1 cellular context compared by ENCODE assay signal in genomic region chr7:105012503-105013282, GRCh38.
TF ChIP-seq lines count a peak whose summit lies in the region.

No MANE protein-coding gene starts in this region.

TF ChIP-seq in A549, 52 proteins besides CTCF, POLR2A, EP300 and RAD21 (continued from another document):
- no peak for TF ChIP-seq HES2 (IDR thresholded peaks at IDR 0.05)
- TF ChIP-seq RNF2 (IDR thresholded peaks at IDR 0.05; ENCODE audit: borderline replicate concordance, low read depth), result no peak
- TF ChIP-seq MAFK (IDR thresholded peaks at IDR 0.05; ENCODE audit: partially characterized antibody), result no peak
- TF ChIP-seq RARB (CRISPR knock-in tag; IDR thresholded peaks at IDR 0.05), result peak; percentile 45
- no peak for TF ChIP-seq ZNF302 (CRISPR knock-in tag; IDR thresholded peaks at IDR 0.05)
- no peak for TF ChIP-seq ELK1 (IDR thresholded peaks at IDR 0.05; ENCODE audit: low read depth, low read length)
- TF ChIP-seq FOSB (CRISPR knock-in tag; IDR thresholded peaks at IDR 0.05), result peak; percentile 54
- TF ChIP-seq SMC3 (IDR thresholded peaks at IDR 0.05), result 0 out of 3 replicates have a peak, but pooled peaks have one; percentile 13
- TF ChIP-seq E2F6 (IDR thresholded peaks at IDR 0.05; ENCODE audit: borderline replicate concordance, low read depth), result no peak
- TF ChIP-seq RFX5 (IDR thresholded peaks at IDR 0.05), result peak; percentile 43
- no peak for TF ChIP-seq SREBF2 (IDR thresholded peaks at IDR 0.05)
- TF ChIP-seq KDM1A (IDR thresholded peaks at IDR 0.05; ENCODE audit: low read depth), result no peak
- no peak for TF ChIP-seq CBX2 (IDR thresholded peaks at IDR 0.05; ENCODE audit: borderline replicate concordance, low read depth)
- no peak for TF ChIP-seq EHF (CRISPR knock-in tag; IDR thresholded peaks at IDR 0.05)
- TF ChIP-seq NPAS2 (CRISPR knock-in tag; IDR thresholded peaks at IDR 0.05; ENCODE audit: borderline replicate concordance), result 0 out of 2 replicates have a peak, but pooled peaks have one; percentile 23
- TF ChIP-seq HOXB5 (CRISPR knock-in tag; IDR thresholded peaks at IDR 0.05), result no peak
- TF ChIP-seq ZSCAN20 (CRISPR knock-in tag; IDR thresholded peaks at IDR 0.05), result no peak
- peak; percentile 32; the same call in 1 of the 2 replicates for TF ChIP-seq RCOR1 (IDR thresholded peaks at IDR 0.05; ENCODE audit: low read depth, low read length)
- peak; percentile 97 for TF ChIP-seq MAX (IDR thresholded peaks at IDR 0.05)
- TF ChIP-seq TP53 (CRISPR knock-in tag; IDR thresholded peaks at IDR 0.05), result peak; percentile 2
- peak; percentile 94 for TF ChIP-seq BCL3 (IDR thresholded peaks at IDR 0.05)
TF ChIP-seq in A549: peak in this region for 25.
